8 cellular contexts compared by ENCODE assay signal in genomic region chr16:76535-77272, GRCh38. TPM values are rescaled to one million over a fixed set of nuclear protein-coding genes. Genes with fewer than 3 reads are reported as not detected.
DNase-seq lines count a peak whose midpoint lies in the region; ATAC-seq lines count a peak whose summit lies in the region.

No MANE protein-coding gene starts in this region.

- H3K4me1 ChIP-seq in ES-I3 (ENCODE audit: insufficient read depth, low read length): peaks cover 41% of the 10 kb centered on the region

- H3K9me3 ChIP-seq in ES-I3 (ENCODE audit: control insufficient read depth, insufficient read depth, low read length): no peaks in the 10 kb centered on the region
- no peaks in the 10 kb centered on the region for H3K9me3 ChIP-seq in MG63

- H3K36me3 ChIP-seq in ES-I3 (ENCODE audit: insufficient read depth, low read length): no peaks in the 10 kb centered on the region; the same call in 1 of the 2 replicates
- peaks cover 24% of the 10 kb centered on the region for H3K36me3 ChIP-seq in MG63

- no peak for ATAC-seq in stimulated activated naive CD8-positive, alpha-beta T cell treated with anti-CD3 and anti-CD28 coated beads, Interleukin-15, amount 100 ng/mL, for 72 hours
- ATAC-seq in GM19035 (IDR thresholded peaks at IDR 0.05; ENCODE audit: unreplicated experiment) (no peak), GM21367 (IDR thresholded peaks at IDR 0.05; ENCODE audit: unreplicated experiment) (no peak)

- H3K4me3 ChIP-seq in MG63: peak overlapping the region; percentile 63

- H3K27me3 ChIP-seq in MG63: no peaks in the 10 kb centered on the region

- H3K27me3 Mint-ChIP-seq in stimulated activated naive CD8-positive, alpha-beta T cell treated with anti-CD3 and anti-CD28 coated beads, Interleukin-15, amount 100 ng/mL, for 72 hours: peaks cover 32% of the 10 kb centered on the region

- peak overlapping the region; percentile 65 to 89 for H3K27ac Mint-ChIP-seq in stimulated activated naive CD8-positive, alpha-beta T cell treated with anti-CD3 and anti-CD28 coated beads, Interleukin-15, amount 100 ng/mL, for 72 hours

- DNase-seq in MG63 (peak; percentile 99), astrocyte of the hippocampus (ENCODE audit: low read depth, low spot score) (peak; percentile 50), iris pigment epithelial cell (ENCODE audit: low read depth) (peak; percentile 77), NCI-H526 (lab: John Stamatoyannopoulos, UW) (no peak)
- DNase-seq in stimulated activated naive CD8-positive, alpha-beta T cell treated with anti-CD3 and anti-CD28 coated beads, Interleukin-15, amount 100 ng/mL, for 72 hours: no peak

- H3K4me1 Mint-ChIP-seq in stimulated activated naive CD8-positive, alpha-beta T cell treated with anti-CD3 and anti-CD28 coated beads, Interleukin-15, amount 100 ng/mL, for 72 hours: peaks cover 44% of the 10 kb centered on the region

- peak overlapping the region; percentile 91 for H3K9ac ChIP-seq in ES-I3 (ENCODE audit: low read depth, low read length)

- H3K9me3 Mint-ChIP-seq in stimulated activated naive CD8-positive, alpha-beta T cell treated with anti-CD3 and anti-CD28 coated beads, Interleukin-15, amount 100 ng/mL, for 72 hours: no peaks in the 10 kb centered on the region

- peak overlapping the region; percentile 86 to 90 for H3K4me3 Mint-ChIP-seq in stimulated activated naive CD8-positive, alpha-beta T cell treated with anti-CD3 and anti-CD28 coated beads, Interleukin-15, amount 100 ng/mL, for 72 hours

RNA-seq across cellular contexts. Expression of gene MPG, which starts 1.3 kb away (rescaled TPM):
- total RNA-seq in MG63 (2014; rRNA removed; shearing (Covaris generic); ENCODE audit: low replicate concordance): 126 and 258 TPM in 2 replicates

RNA-seq across cellular contexts. Expression of gene RHBDF1, which starts 4.3 kb away (rescaled TPM):
- 4.2 and 12.0 TPM in 2 replicates for total RNA-seq in MG63 (2014; rRNA removed; shearing (Covaris generic); ENCODE audit: low replicate concordance)

RNA-seq across cellular contexts. Expression of gene SNRNP25, which starts 23.1 kb away (rescaled TPM):
- 33.1 and 87.8 TPM in 2 replicates for total RNA-seq in MG63 (2014; rRNA removed; shearing (Covaris generic); ENCODE audit: low replicate concordance)

RNA-seq across cellular contexts. Expression of gene POLR3K, which starts 23.3 kb away (rescaled TPM):
- 16.4 and 25.5 TPM in 2 replicates for total RNA-seq in MG63 (2014; rRNA removed; shearing (Covaris generic); ENCODE audit: low replicate concordance)

Comparison
In these comparisons a context has a peak if more than half of its experiments do, and no peak if none do; other contexts are left out.
1. DNase-seq: peak in MG63 (single experiment), astrocyte of the hippocampus (single experiment) and iris pigment epithelial cell (single experiment); none in stimulated activated naive CD8-positive, alpha-beta T cell treated with anti-CD3 and anti-CD28 coated beads, Interleukin-15, amount 100 ng/mL, for 72 hours (0 of 2) and NCI-H526 (0 of 2).